ENCODE assay signal across 10 cellular contexts in genomic region chr4:53313510-53313909, GRCh38. TPM values are rescaled to one million over a fixed set of nuclear protein-coding genes. Genes with fewer than 3 reads are reported as not detected.
DNase-seq lines count a peak whose midpoint lies in the region; ATAC-seq and TF ChIP-seq lines count a peak whose summit lies in the region.
"Had no signal": no experiment of that assay in that cellular context is flagged by ENCODE, and none has a peak within 500 bp of the region (broad histone marks: within the 10 kb centered on the region; RNA-seq: fewer than 3 reads in every experiment).

No MANE protein-coding gene starts in this region.

- H3K27me3 ChIP-seq in H9 (ENCODE audit: insufficient read depth, low read length): no peaks in the 10 kb centered on the region
- H3K27me3 ChIP-seq in NT2/D1 (ENCODE audit: insufficient read depth, insufficient read length): no peaks in the 10 kb centered on the region
- no peaks in the 10 kb centered on the region for H3K27me3 ChIP-seq in osteoblast (ENCODE audit: insufficient read depth, low read length)
- H3K27me3 ChIP-seq: adrenal gland, transverse colon had no signal

- no peak overlapping the region for H4K8ac ChIP-seq in H9 (replicated peaks; ENCODE audit: insufficient read length, low read depth, low read length)

- H3K9me3 ChIP-seq in H9 (ENCODE audit: control insufficient read depth, low read depth, low read length): no peaks in the 10 kb centered on the region
- no peaks in the 10 kb centered on the region for H3K9me3 ChIP-seq in NT2/D1 (ENCODE audit: insufficient read depth, low read length)
- no peaks in the 10 kb centered on the region for H3K9me3 ChIP-seq in osteoblast (ENCODE audit: low read depth, low read length)
- H3K9me3 ChIP-seq in T-helper 17 cell (ENCODE audit: control insufficient read depth, low read length, poor library complexity, severe bottlenecking): no peaks in the 10 kb centered on the region
- H3K9me3 ChIP-seq: adrenal gland, transverse colon had no signal

- H3K4me1 Mint-ChIP-seq in H9 (peaks cover 9 to 10% of the 10 kb centered on the region in 2 experiments), T-helper 17 cell (peaks cover 22% of the 10 kb centered on the region)

- TF ChIP-seq CTCF in H9 (conservative IDR thresholded peaks at IDR 0.05) (peak; percentile 61), osteoblast (IDR thresholded peaks at IDR 0.05; ENCODE audit: extremely low read depth, low read depth, low read length) (peak; percentile 40), lower leg skin (IDR thresholded peaks at IDR 0.05) (no peak)

- no peak overlapping the region for H3K23ac ChIP-seq in H9 (ENCODE audit: insufficient read length, low read depth, low read length)

- no peak overlapping the region for H3T11ph ChIP-seq in H9 (ENCODE audit: low read length)

- H3K56ac ChIP-seq in H9 (ENCODE audit: insufficient read length, low read depth, low read length): no peak overlapping the region

- H2BK5ac ChIP-seq in H9 (ENCODE audit: insufficient read length, low read length): no peak overlapping the region

- no peaks in the 10 kb centered on the region for H3K9me3 Mint-ChIP-seq in H9

- DNase-seq in H9: peak; percentile 50
- peak; percentile 2 for DNase-seq in NT2/D1 (ENCODE audit: low read depth, low spot score)
- DNase-seq in erythroblast (lab: John Stamatoyannopoulos, UW): peak; percentile 1
- DNase-seq in osteoblast (ENCODE audit: insufficient read length, low spot score, missing footprints): peak; percentile 61
- DNase-seq in T-helper 17 cell: no peak
- no peak for DNase-seq in lower leg skin (ENCODE audit: low spot score in 2 of 2)
- DNase-seq: adrenal gland, T-helper 9 cell, transverse colon had no signal

- H3K4me2 ChIP-seq in H9 (ENCODE audit: insufficient read depth, insufficient read length, low read length) (no peak overlapping the region), osteoblast (ENCODE audit: insufficient read depth, low read length) (no peak overlapping the region)

- no peak overlapping the region for H3K4me3 ChIP-seq in NT2/D1 (ENCODE audit: insufficient read length, low read depth)
- no peak overlapping the region for H3K4me3 ChIP-seq in osteoblast (ENCODE audit: insufficient read depth, low read length)
- H3K4me3 ChIP-seq in lower leg skin (ENCODE audit: low read depth, poor library complexity, severe bottlenecking): no peak overlapping the region
- H3K4me3 ChIP-seq: adrenal gland, transverse colon had no signal

- H3K4me3 Mint-ChIP-seq in H9 (no peak overlapping the region), T-helper 17 cell (no peak overlapping the region)

- no peak overlapping the region for H2BK15ac ChIP-seq in H9 (ENCODE audit: low read depth, low read length)

- no peak for TF ChIP-seq POLR2A in erythroblast (IDR thresholded peaks at IDR 0.05; ENCODE audit: low read length)
- no peak for TF ChIP-seq POLR2A in lower leg skin (IDR thresholded peaks at IDR 0.05)

- no peaks in the 10 kb centered on the region for H4K20me1 ChIP-seq in H9 (ENCODE audit: control insufficient read depth, insufficient read depth, insufficient read length)
- no peaks in the 10 kb centered on the region for H4K20me1 ChIP-seq in osteoblast (ENCODE audit: insufficient read depth, low read length)

- H3K18ac ChIP-seq in H9 (ENCODE audit: insufficient read length, low read depth, low read length): no peak overlapping the region

- intact Hi-C loops in lower leg skin (cut with DNase I; ENCODE audit: low total_unique reads): no loop called here

- H3K9ac ChIP-seq in H9 (ENCODE audit: extremely low read depth, insufficient read length, low read length) (no peak overlapping the region), NT2/D1 (ENCODE audit: insufficient read length, low read depth) (no peak overlapping the region)

- H3K27me3 Mint-ChIP-seq in H9 (ENCODE audit: low read depth) (no peaks in the 10 kb centered on the region), T-helper 17 cell (no peaks in the 10 kb centered on the region)

- H3K36me3 ChIP-seq in NT2/D1 (ENCODE audit: insufficient read depth, insufficient read length, low read length): peaks cover 2% of the 10 kb centered on the region
- H3K36me3 ChIP-seq in osteoblast (ENCODE audit: insufficient read depth, low read length): no peaks in the 10 kb centered on the region
- H3K36me3 ChIP-seq: adrenal gland had no signal

- H2BK12ac ChIP-seq in H9 (ENCODE audit: insufficient read length, low read depth, low read length): no peak overlapping the region

- H2AK5ac ChIP-seq in H9 (ENCODE audit: insufficient read length, low read length): no peak overlapping the region

- WGBS in H9 (ENCODE audit: extremely low coverage, insufficient read length, low lambda C conversion rate): no CpG with 5 or more reads among the region's 3 CpGs
- WGBS in lower leg skin, 2 donors: 85 to 92% methylated on average over 3 of the region's 3 CpGs

- H4K91ac ChIP-seq in H9 (ENCODE audit: insufficient read length, low read depth, low read length): no peak overlapping the region

- H3K4ac ChIP-seq in H9 (ENCODE audit: low read depth, low read length): no peak overlapping the region

- no peaks in the 10 kb centered on the region for H3K23me2 ChIP-seq in H9 (ENCODE audit: insufficient read length, low read depth, low read length, poor library complexity, severe bottlenecking)

- H3K14ac ChIP-seq in H9 (ENCODE audit: insufficient read depth, low read length): no peak overlapping the region

- H2AFZ ChIP-seq in H9 (ENCODE audit: low read length): no peak overlapping the region
- no peak overlapping the region for H2AFZ ChIP-seq in osteoblast (ENCODE audit: low read length)

- no peak overlapping the region for H4K5ac ChIP-seq in H9 (ENCODE audit: insufficient read length, low read depth, low read length)

- H3K79me1 ChIP-seq in H9 (ENCODE audit: insufficient read depth, low read depth, low read length, poor library complexity, severe bottlenecking): no peaks in the 10 kb centered on the region

- H3K4me1 ChIP-seq in H9 (ENCODE audit: insufficient read depth, low read length): no peaks in the 10 kb centered on the region; the same call in 1 of the 2 replicates
- H3K4me1 ChIP-seq in NT2/D1 (ENCODE audit: insufficient read depth, insufficient read length): no peaks in the 10 kb centered on the region
- H3K4me1 ChIP-seq in osteoblast (ENCODE audit: insufficient read depth, low read length): peaks cover 25% of the 10 kb centered on the region

- H3K27ac Mint-ChIP-seq in H9 (no peak overlapping the region), T-helper 17 cell (no peak overlapping the region)

- no peak overlapping the region for H3K27ac ChIP-seq in H9 (ENCODE audit: insufficient read length, low read depth, low read length)
- no peak overlapping the region for H3K27ac ChIP-seq in osteoblast (ENCODE audit: low read depth, low read length)
- H3K27ac ChIP-seq: adrenal gland, transverse colon had no signal

- H3K79me2 ChIP-seq in H9 (ENCODE audit: insufficient read depth, low read length) (no peaks in the 10 kb centered on the region), osteoblast (ENCODE audit: insufficient read depth, low read length) (peaks cover 45% of the 10 kb centered on the region)

- no peak overlapping the region for H2BK20ac ChIP-seq in H9 (ENCODE audit: low read depth, low read length, poor library complexity, severe bottlenecking)

- H2BK120ac ChIP-seq in H9 (ENCODE audit: low read depth, low read length, poor library complexity, severe bottlenecking): no peak overlapping the region

- no peaks in the 10 kb centered on the region for H3K36me3 Mint-ChIP-seq in H9 (ENCODE audit: insufficient read depth in 1 of 3, low read depth in 3 of 3)
- H3K36me3 Mint-ChIP-seq in T-helper 17 cell (ENCODE audit: low read depth): peaks cover 7% of the 10 kb centered on the region

- no peak for ATAC-seq in T-helper 17 cell
- ATAC-seq in HG02623 (IDR thresholded peaks at IDR 0.05; ENCODE audit: unreplicated experiment): no peak

RNA-seq across cellular contexts. Expression of gene SCFD2, which starts 52.4 kb away (rescaled TPM):
- total RNA-seq in H9 (2021) (10.1 TPM in 2 replicates), osteoblast (24.2 and 27.7 TPM in 2 replicates), T-helper 17 cell (10 to 100 TPM; 19.3 to 26.7 TPM), lower leg skin (10 to 100 TPM; 13.6 to 23.3 (median 19.0) TPM)

Comparison
In these comparisons a context has a peak if more than half of its experiments do, and no peak if none do; other contexts are left out.
1. DNase-seq: peak in H9 (single experiment), NT2/D1 (single experiment), erythroblast (2 of 2) and osteoblast (single experiment); none in T-helper 17 cell (0 of 3) and lower leg skin (0 of 2).
2. CTCF ChIP-seq: peak in H9 (single experiment) and osteoblast (single experiment); none in lower leg skin (0 of 3).